In genomic region chr7:150745868-150746267, GRCh38 we compare ENCODE assay signal across 30 cellular contexts. TPM values are rescaled to one million over a fixed set of nuclear protein-coding genes. Genes with fewer than 3 reads are reported as not detected.
DNase-seq lines count a peak whose midpoint lies in the region; ATAC-seq and TF ChIP-seq lines count a peak whose summit lies in the region.
"Had no signal": no experiment of that assay in that cellular context is flagged by ENCODE, and none has a peak within 500 bp of the region (broad histone marks: within the 10 kb centered on the region; RNA-seq: fewer than 3 reads in every experiment).

No MANE protein-coding gene starts in this region.

- peaks cover 49% of the 10 kb centered on the region for H3K36me3 Mint-ChIP-seq in activated naive CD4-positive, alpha-beta T cell treated with anti-CD3 and anti-CD28 coated beads for 36 hours (ENCODE audit: low read depth)
- peaks cover 26% of the 10 kb centered on the region for H3K36me3 Mint-ChIP-seq in T-helper 17 cell (ENCODE audit: low read depth)
- peaks cover 56% of the 10 kb centered on the region for H3K36me3 Mint-ChIP-seq in activated naive CD8-positive, alpha-beta T cell treated with anti-CD3 and anti-CD28 coated beads, Interleukin-2, amount 10 ng/mL, durations not matched to agents 7 days and 5 days
- H3K36me3 Mint-ChIP-seq: stimulated activated naive B cell treated with anti-CD40 and anti-IgM and Interleukin-4, amounts not matched to agents 10 μg/mL and 1 μg/mL and 100 μg/mL, for 72 hours had no signal

- H3K27ac ChIP-seq in spleen = peak overlapping the region in 5 of 8 donors; percentile 13 to 90 (median 67)
- H3K27ac ChIP-seq: prostate gland, sigmoid colon, SJCRH30, testis had no signal

- CTCF ChIA-PET in activated naive CD4-positive, alpha-beta T cell treated with anti-CD3 and anti-CD28 coated beads for 36 hours (lab: Charles Lee) = interaction anchor here (0.7 to 0.8 kb wide), 2 partner anchors 177 to 264 kb away, joined by 3 read pairs; no protein-coding TSS in a partner anchor

- no peak for TF ChIP-seq CTCF in spleen (IDR thresholded peaks at IDR 0.05 in 8 of 11, conservative IDR thresholded peaks at IDR 0.05 in 3 of 11)

- peaks cover 0 to 44% (median 33%) of the 10 kb centered on the region in 6 donors for H3K36me3 ChIP-seq in spleen
- H3K36me3 ChIP-seq: MG63, prostate gland, sigmoid colon, SJCRH30 had no signal

- no peaks in the 10 kb centered on the region for H3K27me3 Mint-ChIP-seq in activated naive CD4-positive, alpha-beta T cell treated with anti-CD3 and anti-CD28 coated beads for 36 hours (ENCODE audit: low read depth)
- H3K27me3 Mint-ChIP-seq in T-helper 17 cell = no peaks in the 10 kb centered on the region
- H3K27me3 Mint-ChIP-seq in activated naive CD8-positive, alpha-beta T cell treated with anti-CD3 and anti-CD28 coated beads, Interleukin-2, amount 10 ng/mL, durations not matched to agents 7 days and 5 days = peaks cover 2% of the 10 kb centered on the region

- WGBS in spleen, 5 donors = 71 to 98% (median 87%) methylated on average over 3 of the region's 3 CpGs

- H3K9me3 Mint-ChIP-seq in activated naive CD4-positive, alpha-beta T cell treated with anti-CD3 and anti-CD28 coated beads for 36 hours = no peaks in the 10 kb centered on the region
- H3K9me3 Mint-ChIP-seq in activated naive CD8-positive, alpha-beta T cell treated with anti-CD3 and anti-CD28 coated beads, Interleukin-2, amount 10 ng/mL, durations not matched to agents 7 days and 5 days = no peaks in the 10 kb centered on the region
- H3K9me3 Mint-ChIP-seq: memory B cell; stimulated activated naive B cell treated with anti-CD40 and anti-IgM and Interleukin-4, amounts not matched to agents 10 μg/mL and 1 μg/mL and 100 μg/mL, for 72 hours had no signal

- H3K27ac Mint-ChIP-seq in activated naive CD4-positive, alpha-beta T cell treated with anti-CD3 and anti-CD28 coated beads for 36 hours = peak overlapping the region; percentile 95
- H3K27ac Mint-ChIP-seq in T-helper 17 cell = peak overlapping the region; percentile 98
- peak overlapping the region; percentile 26 for H3K27ac Mint-ChIP-seq in activated naive CD8-positive, alpha-beta T cell treated with anti-CD3 and anti-CD28 coated beads, Interleukin-2, amount 10 ng/mL, durations not matched to agents 7 days and 5 days
- H3K27ac Mint-ChIP-seq: memory B cell; stimulated activated naive B cell treated with anti-CD40 and anti-IgM and Interleukin-4, amounts not matched to agents 10 μg/mL and 1 μg/mL and 100 μg/mL, for 72 hours had no signal

- POLR2A ChIA-PET in activated naive CD8-positive, alpha-beta T cell treated with anti-CD3 and anti-CD28 coated beads, Interleukin-2, amount 10 ng/mL, durations not matched to agents 7 days and 5 days (lab: Charles Lee) = interaction anchor here (0.6 to 4.2 kb wide), 3 partner anchors 13 to 295 kb away, joined by 6 to 22 read pairs (median 8); partner anchors contain the start of gene GIMAP8

- TF ChIP-seq POLR2A in spleen (IDR thresholded peaks at IDR 0.05) = no peak

- no peaks in the 10 kb centered on the region for H3K27me3 ChIP-seq in spleen (replicated peaks in 1 of 7)
- H3K27me3 ChIP-seq: MG63, sigmoid colon, testis had no signal

- ATAC-seq in T-helper 17 cell = no peak
- ATAC-seq in activated naive CD8-positive, alpha-beta T cell treated with anti-CD3 and anti-CD28 coated beads, Interleukin-2, amount 10 ng/mL, durations not matched to agents 7 days and 5 days (ENCODE audit: low read depth) = no peak
- no peak for ATAC-seq in activated CD4-positive, CD25-positive, alpha-beta regulatory T cell treated with anti-CD3 and anti-CD28 coated beads, Interleukin-2, amount 50 U/mL, for 24 hours
- ATAC-seq: GM12878; K562; stimulated activated naive B cell treated with anti-CD40 and anti-IgM and Interleukin-4, amounts not matched to agents 10 μg/mL and 1 μg/mL and 100 μg/mL, for 72 hours had no signal

- peak overlapping the region; percentile 82 for H3K4me3 Mint-ChIP-seq in activated naive CD4-positive, alpha-beta T cell treated with anti-CD3 and anti-CD28 coated beads for 36 hours
- H3K4me3 Mint-ChIP-seq in T-helper 17 cell = peak overlapping the region; percentile 98
- no peak overlapping the region for H3K4me3 Mint-ChIP-seq in activated naive CD8-positive, alpha-beta T cell treated with anti-CD3 and anti-CD28 coated beads, Interleukin-2, amount 10 ng/mL, durations not matched to agents 7 days and 5 days
- H3K4me3 Mint-ChIP-seq: memory B cell; stimulated activated naive B cell treated with anti-CD40 and anti-IgM and Interleukin-4, amounts not matched to agents 10 μg/mL and 1 μg/mL and 100 μg/mL, for 72 hours had no signal

- H3K9me3 ChIP-seq in T-helper 17 cell (ENCODE audit: control insufficient read depth, low read length, poor library complexity, severe bottlenecking) (no peaks in the 10 kb centered on the region), spleen (no peaks in the 10 kb centered on the region)
- H3K9me3 ChIP-seq: MG63, prostate gland, sigmoid colon, SJCRH30, testis had no signal

- H3K4me1 Mint-ChIP-seq in activated naive CD4-positive, alpha-beta T cell treated with anti-CD3 and anti-CD28 coated beads for 36 hours (ENCODE audit: low read depth) = peaks cover 98% of the 10 kb centered on the region
- peaks cover 82% of the 10 kb centered on the region for H3K4me1 Mint-ChIP-seq in T-helper 17 cell
- peaks cover 82% of the 10 kb centered on the region for H3K4me1 Mint-ChIP-seq in activated naive CD8-positive, alpha-beta T cell treated with anti-CD3 and anti-CD28 coated beads, Interleukin-2, amount 10 ng/mL, durations not matched to agents 7 days and 5 days
- H3K4me1 Mint-ChIP-seq: memory B cell; stimulated activated naive B cell treated with anti-CD40 and anti-IgM and Interleukin-4, amounts not matched to agents 10 μg/mL and 1 μg/mL and 100 μg/mL, for 72 hours had no signal

- intact Hi-C loops in activated naive CD4-positive, alpha-beta T cell treated with anti-CD3 and anti-CD28 coated beads for 36 hours (cut with micrococcal nuclease) = loop anchor here (10.0 kb wide), 1 partner anchor 871 kb away; the partner anchor contains the start of gene ATP6V0E2
- intact Hi-C loops in spleen (cut with DNase I; ENCODE audit: low total_unique reads) = no loop called here

- no peak for DNase-seq in activated naive CD4-positive, alpha-beta T cell treated with anti-CD3 and anti-CD28 coated beads for 36 hours
- DNase-seq in activated naive CD4-positive, alpha-beta T cell (lab: John Stamatoyannopoulos, UW) = no peak
- DNase-seq in T-helper 17 cell = no peak
- DNase-seq in activated naive CD8-positive, alpha-beta T cell treated with anti-CD3 and anti-CD28 coated beads, Interleukin-2, amount 10 ng/mL, durations not matched to agents 7 days and 5 days = no peak
- DNase-seq in spleen = no peak
- DNase-seq in HCEC 1CT = no peak
- DNase-seq: activated CD4-positive, alpha-beta T cell treated with anti-CD3 and anti-CD28 coated beads for 1 hour; C1 segment of cervical spinal cord; cerebellar nuclear complex; hippocampal formation; MG63; NCI-H1417 treated with DMSO at 0.1 percent for 48 hours; NCI-H2081; NCI-H345; NCI-H82; nucleus accumbens; sigmoid colon; stimulated activated CD4-positive, alpha-beta T cell treated with anti-CD3 and anti-CD28 coated beads, Interleukin-4, amount 100 ng/mL, for 4 hours; stimulated activated naive B cell treated with anti-CD40 and anti-IgM and Interleukin-4, amounts not matched to agents 10 μg/mL and 1 μg/mL and 100 μg/mL, for 72 hours; testis had no signal

- peak overlapping the region in 2 of 8 donors; percentile 3 to 84 for H3K4me3 ChIP-seq in spleen
- H3K4me3 ChIP-seq: GM12878, K562, MG63, prostate gland, sigmoid colon, SJCRH30, testis had no signal

- peaks cover 8 to 92% (median 51%) of the 10 kb centered on the region in 6 donors for H3K4me1 ChIP-seq in spleen
- H3K4me1 ChIP-seq: prostate gland, SJCRH30 had no signal

RNA-seq across cellular contexts. Expression of gene GIMAP5, which starts 8.7 kb away (rescaled TPM):
- total RNA-seq in activated naive CD4-positive, alpha-beta T cell treated with anti-CD3 and anti-CD28 coated beads for 36 hours = 10 to 100 TPM; 32.1 to 32.3 TPM
- total RNA-seq in T-helper 17 cell (10 to 100 TPM; 44.1 to 65.3 TPM), spleen (100 to 1,000 TPM in 3 of 7 donors, 10 to 100 TPM in 4; 34.0 to 183 (median 90.6) TPM)
- total RNA-seq in activated naive CD8-positive, alpha-beta T cell treated with anti-CD3 and anti-CD28 coated beads, Interleukin-2, amount 10 ng/mL, durations not matched to agents 7 days and 5 days = 100 to 1,000 TPM; 112 to 123 TPM
- polyA plus RNA-seq in spleen = 100 to 1,000 TPM in 1 of 3 donors, 10 to 100 TPM in 2; 70.2 to 114 (median 75.9) TPM
- total RNA-seq: myocyte, RPMI7951, SJCRH30 had no signal
- polyA plus RNA-seq: K562 had no signal

RNA-seq across cellular contexts. Expression of gene GIMAP1, which starts 29.5 kb away (rescaled TPM):
- 1 to 10 TPM; 5.1 to 5.3 TPM for total RNA-seq in activated naive CD4-positive, alpha-beta T cell treated with anti-CD3 and anti-CD28 coated beads for 36 hours
- total RNA-seq in T-helper 17 cell (10 to 100 TPM; 14.1 to 23.0 TPM), spleen (10 to 100 TPM; 16.4 to 61.2 (median 48.1) TPM)
- 10 to 100 TPM; 42.1 to 43.0 TPM for total RNA-seq in activated naive CD8-positive, alpha-beta T cell treated with anti-CD3 and anti-CD28 coated beads, Interleukin-2, amount 10 ng/mL, durations not matched to agents 7 days and 5 days
- polyA plus RNA-seq in spleen = 10 to 100 TPM in 2 of 3 donors, 1 to 10 TPM in 1; 8.7 to 31.2 (median 14.1) TPM
- total RNA-seq: myocyte, RPMI7951, SJCRH30 had no signal

RNA-seq across cellular contexts. Expression of gene TMEM176B, which starts 54.3 kb away (rescaled TPM):
- total RNA-seq in activated naive CD4-positive, alpha-beta T cell treated with anti-CD3 and anti-CD28 coated beads for 36 hours = not detected
- not detected for total RNA-seq in T-helper 17 cell
- under 1 TPM; 0.61 to 0.82 TPM for total RNA-seq in activated naive CD8-positive, alpha-beta T cell treated with anti-CD3 and anti-CD28 coated beads, Interleukin-2, amount 10 ng/mL, durations not matched to agents 7 days and 5 days
- total RNA-seq in spleen = 100 to 1,000 TPM in 3 of 7 donors, 10 to 100 TPM in 4; 56.1 to 107 (median 75.5) TPM
- 100 to 1,000 TPM in 1 of 3 donors, 10 to 100 TPM in 2; 70.0 to 101 (median 88.9) TPM for polyA plus RNA-seq in spleen
- total RNA-seq: dermis microvascular lymphatic vessel endothelial cell, endothelial cell of umbilical vein, myocyte, RPMI7951, SJCRH30 had no signal

RNA-seq across cellular contexts. Expression of gene TMEM176A, which starts 54.7 kb away (rescaled TPM):
- total RNA-seq in activated naive CD4-positive, alpha-beta T cell treated with anti-CD3 and anti-CD28 coated beads for 36 hours = not detected
- total RNA-seq in T-helper 17 cell (under 1 TPM in 1 of 2 donors, not detected in 1; 0.20 TPM), spleen (10 to 100 TPM; 28.6 to 84.6 (median 57.1) TPM)
- total RNA-seq in activated naive CD8-positive, alpha-beta T cell treated with anti-CD3 and anti-CD28 coated beads, Interleukin-2, amount 10 ng/mL, durations not matched to agents 7 days and 5 days = under 1 TPM in 1 of 2 experiments, not detected in 1; 0.54 TPM
- 10 to 100 TPM; 52.5 to 77.9 (median 62.9) TPM for polyA plus RNA-seq in spleen
- total RNA-seq: dermis microvascular lymphatic vessel endothelial cell, endothelial cell of umbilical vein, GM12878, myocyte, RPMI7951, SJCRH30 had no signal
- polyA plus RNA-seq: endothelial cell of umbilical vein, GM12878, K562 had no signal

Comparison
In these comparisons a context has a peak if more than half of its experiments do, and no peak if none do; other contexts are left out.
1. H3K27ac Mint-ChIP-seq: peak in every context shown above with its lines; median percentile 98 in T-helper 17 cell; 95 in activated naive CD4-positive, alpha-beta T cell treated with anti-CD3 and anti-CD28 coated beads for 36 hours; 26 in activated naive CD8-positive, alpha-beta T cell treated with anti-CD3 and anti-CD28 coated beads, Interleukin-2, amount 10 ng/mL, durations not matched to agents 7 days and 5 days.
2. RNA of gene TMEM176B, which starts 54.3 kb away (total RNA-seq): 56.1 to 107 TPM in spleen; 0.61 to 0.82 TPM in activated naive CD8-positive, alpha-beta T cell treated with anti-CD3 and anti-CD28 coated beads, Interleukin-2, amount 10 ng/mL, durations not matched to agents 7 days and 5 days, not detected in T-helper 17 cell and not detected in activated naive CD4-positive, alpha-beta T cell treated with anti-CD3 and anti-CD28 coated beads for 36 hours; every median in the first group is over 10 times any median in the second.